7 cellular contexts compared by ENCODE assay signal in genomic region chr9:66244763-66245162, GRCh38.
A peak's percentile ranks its signal among the peaks of the same experiment; 100 is the strongest.
DNase-seq lines count a peak whose midpoint lies in the region; ATAC-seq and TF ChIP-seq lines count a peak whose summit lies in the region.
"Not testable (repeated sequence)": the region's sequence is repeated elsewhere in the genome, so short reads cannot be mapped to it uniquely, and the experiment has no call there.

No MANE protein-coding gene starts in this region.

- not testable (repeated sequence) for H3K36me3 Mint-ChIP-seq in CD14-positive monocyte; GM23338 (ENCODE audit: low read depth); activated CD4-positive, alpha-beta T cell treated with anti-CD3 and anti-CD28 coated beads, Interleukin-2, amount 10 ng/mL, durations not matched to agents 24 days and 14 days (ENCODE audit: low read depth); activated naive CD4-positive, alpha-beta T cell treated with anti-CD3 and anti-CD28 coated beads for 36 hours (ENCODE audit: low read depth)

- not testable (repeated sequence) for H3F3A ChIP-seq in GM23338 (replicated peaks; ENCODE audit: low read depth); PC-3 (ENCODE audit: low read length, unreplicated experiment)

- H2AFZ ChIP-seq in GM23338; PC-3 (ENCODE audit: low read length): not testable (repeated sequence)

- BruUV-seq in PC-3 (replicated peaks; lab: Mats Ljungman, UMichigan), result not testable (repeated sequence)

- not testable (repeated sequence) for H3K4me2 ChIP-seq in GM23338; PC-3 (ENCODE audit: low read length)

- not testable (repeated sequence) for H3K79me2 ChIP-seq in GM23338 (replicated peaks; ENCODE audit: insufficient read depth); PC-3 (ENCODE audit: low read length)

- POLR2A ChIA-PET in PC-3 (lab: Charles Lee; ENCODE audit: unreplicated experiment), result not testable (repeated sequence)

- H3K27ac ChIP-seq in GM23338 (ENCODE audit: low read depth); PC-3 (ENCODE audit: low read length); lower lobe of right lung: not testable (repeated sequence)

- CTCF ChIA-PET in PC-3 (lab: Charles Lee); activated naive CD4-positive, alpha-beta T cell treated with anti-CD3 and anti-CD28 coated beads for 36 hours (lab: Charles Lee): not testable (repeated sequence)

- H3K27me3 Mint-ChIP-seq in CD14-positive monocyte (ENCODE audit: low read depth in 3 of 3); GM23338 (ENCODE audit: insufficient read depth, low read depth, poor library complexity); activated CD4-positive, alpha-beta T cell treated with anti-CD3 and anti-CD28 coated beads, Interleukin-2, amount 10 ng/mL, durations not matched to agents 24 days and 14 days; activated naive CD4-positive, alpha-beta T cell treated with anti-CD3 and anti-CD28 coated beads for 36 hours (ENCODE audit: low read depth): not testable (repeated sequence)

- intact Hi-C loops in CD14-positive monocyte (cut with micrococcal nuclease); PC-3 (cut with micrococcal nuclease); activated CD4-positive, alpha-beta T cell treated with anti-CD3 and anti-CD28 coated beads, Interleukin-2, amount 10 ng/mL, durations not matched to agents 24 days and 14 days (cut with micrococcal nuclease); activated naive CD4-positive, alpha-beta T cell treated with anti-CD3 and anti-CD28 coated beads for 36 hours (cut with micrococcal nuclease); lower lobe of right lung (cut with DNase I): not testable (repeated sequence)

- H3K4me3 ChIP-seq in GM12865 (ENCODE audit: low read depth, low read length); GM23338; PC-3 (ENCODE audit: low read length); lower lobe of right lung: not testable (repeated sequence)

- H3K9ac ChIP-seq in PC-3 (ENCODE audit: low read length), result not testable (repeated sequence)

- not testable (repeated sequence) for H3K27ac Mint-ChIP-seq in CD14-positive monocyte; GM23338; activated CD4-positive, alpha-beta T cell treated with anti-CD3 and anti-CD28 coated beads, Interleukin-2, amount 10 ng/mL, durations not matched to agents 24 days and 14 days; activated naive CD4-positive, alpha-beta T cell treated with anti-CD3 and anti-CD28 coated beads for 36 hours

- H3K9me3 Mint-ChIP-seq in CD14-positive monocyte; GM23338; activated CD4-positive, alpha-beta T cell treated with anti-CD3 and anti-CD28 coated beads, Interleukin-2, amount 10 ng/mL, durations not matched to agents 24 days and 14 days; activated naive CD4-positive, alpha-beta T cell treated with anti-CD3 and anti-CD28 coated beads for 36 hours: not testable (repeated sequence)

- not testable (repeated sequence) for H3K4me3 Mint-ChIP-seq in CD14-positive monocyte; GM23338; activated CD4-positive, alpha-beta T cell treated with anti-CD3 and anti-CD28 coated beads, Interleukin-2, amount 10 ng/mL, durations not matched to agents 24 days and 14 days; activated naive CD4-positive, alpha-beta T cell treated with anti-CD3 and anti-CD28 coated beads for 36 hours

- H3K9me2 ChIP-seq in GM23338 (ENCODE audit: insufficient read depth); PC-3 (replicated peaks; ENCODE audit: low read length): not testable (repeated sequence)

- not testable (repeated sequence) for H3K9me3 ChIP-seq in PC-3 (ENCODE audit: low read length); lower lobe of right lung

- not testable (repeated sequence) for H3K4me1 Mint-ChIP-seq in CD14-positive monocyte; GM23338; activated CD4-positive, alpha-beta T cell treated with anti-CD3 and anti-CD28 coated beads, Interleukin-2, amount 10 ng/mL, durations not matched to agents 24 days and 14 days; activated naive CD4-positive, alpha-beta T cell treated with anti-CD3 and anti-CD28 coated beads for 36 hours (ENCODE audit: low read depth)

- not testable (repeated sequence) for H3K27me3 ChIP-seq in GM23338 (ENCODE audit: insufficient read depth); PC-3 (ENCODE audit: low read length); lower lobe of right lung (ENCODE audit: low read depth)

- ATAC-seq in GM23338, PC-3, lower lobe of right lung: not testable (repeated sequence)

- peak; percentile 22 for TF ChIP-seq CTCF in CD14-positive monocyte (IDR thresholded peaks at IDR 0.05)
- TF ChIP-seq CTCF in GM12865 (IDR thresholded peaks at IDR 0.05; ENCODE audit: insufficient read depth, low read depth, low read length, missing control alignments), result peak; percentile 16
- peak in 1 of 2 experiments; percentile 47; a peak in 2 of 4 replicates for TF ChIP-seq CTCF in GM23338 (conservative IDR thresholded peaks at IDR 0.05; ENCODE audit: low read depth in 2 of 2)
- 0 out of 2 replicates have a peak, but pooled peaks have one; percentile 8 for TF ChIP-seq CTCF in PC-3 (conservative IDR thresholded peaks at IDR 0.05; ENCODE audit: low read depth, low read length)
- peak; percentile 10 for TF ChIP-seq CTCF in lower lobe of right lung (IDR thresholded peaks at IDR 0.05)

- not testable (repeated sequence) for DNase-seq in CD14-positive monocyte (ENCODE audit: low spot score); GM12865 (ENCODE audit: low read depth); PC-3; lower lobe of right lung
- DNase-seq in GM23338 (ENCODE audit: low spot score), result peak; percentile 0
- DNase-seq in activated CD4-positive, alpha-beta T cell treated with anti-CD3 and anti-CD28 coated beads, Interleukin-2, amount 10 ng/mL, durations not matched to agents 24 days and 14 days, result peak; percentile 67
- peak; percentile 10 for DNase-seq in activated naive CD4-positive, alpha-beta T cell treated with anti-CD3 and anti-CD28 coated beads for 36 hours

- not testable (repeated sequence) for H4K20me1 ChIP-seq in GM23338 (replicated peaks; ENCODE audit: insufficient read depth); PC-3 (ENCODE audit: low read length)

- H3K36me3 ChIP-seq in GM23338 (ENCODE audit: insufficient read depth); PC-3 (ENCODE audit: low read depth, low read length); lower lobe of right lung: not testable (repeated sequence)

- H3K4me1 ChIP-seq in GM23338 (ENCODE audit: insufficient read depth); PC-3 (ENCODE audit: insufficient read depth, low read length); lower lobe of right lung: not testable (repeated sequence)
